In genomic region chr18:59024829-59025228, GRCh38 we compare ENCODE assay signal across 13 cellular contexts.
A peak's percentile ranks its signal among the peaks of the same experiment; 100 is the strongest.
DNase-seq lines count a peak whose midpoint lies in the region; TF ChIP-seq lines count a peak whose summit lies in the region.
"Had no signal": no experiment of that assay in that cellular context is flagged by ENCODE, and none has a peak within 500 bp of the region (broad histone marks: within the 10 kb centered on the region; RNA-seq: fewer than 3 reads in every experiment).

No MANE protein-coding gene starts in this region.

- peaks cover 7% of the 10 kb centered on the region for H3K27me3 Mint-ChIP-seq in neural progenitor cell (ENCODE audit: insufficient read depth, low read depth)
- H3K27me3 Mint-ChIP-seq: B cell had no signal

- H3K4me3 ChIP-seq in ACC112 (ENCODE audit: low read depth, low read length) (no peak overlapping the region), neural progenitor cell (no peak overlapping the region), BE2C (ENCODE audit: low read depth, low read length) (no peak overlapping the region)

- no peaks in the 10 kb centered on the region for H4K20me1 ChIP-seq in neural progenitor cell (ENCODE audit: low read depth)

- no peak overlapping the region for H3K9ac ChIP-seq in neural progenitor cell

- H3K4me1 Mint-ChIP-seq in neural progenitor cell: peaks cover 11% of the 10 kb centered on the region
- H3K4me1 Mint-ChIP-seq: central memory CD8-positive, alpha-beta T cell had no signal

- H3K27ac ChIP-seq in ACC112 (ENCODE audit: low read depth, low read length) (no peak overlapping the region), neural progenitor cell (no peak overlapping the region)

- H3K36me3 ChIP-seq in ACC112 (ENCODE audit: insufficient read depth, low read length): no peaks in the 10 kb centered on the region
- no peaks in the 10 kb centered on the region for H3K36me3 ChIP-seq in neural progenitor cell
- H3K36me3 ChIP-seq in BE2C: no peaks in the 10 kb centered on the region

- no peaks in the 10 kb centered on the region for H3K36me3 Mint-ChIP-seq in neural progenitor cell

- peaks cover 2% of the 10 kb centered on the region for H3K9me3 Mint-ChIP-seq in neural progenitor cell
- H3K9me3 Mint-ChIP-seq: central memory CD8-positive, alpha-beta T cell had no signal

- H3K4me1 ChIP-seq in ACC112 (ENCODE audit: control insufficient read depth, insufficient read depth, low read length, unreplicated experiment) (peaks cover 9% of the 10 kb centered on the region), neural progenitor cell (peaks cover 2% of the 10 kb centered on the region), BE2C (peaks cover 3% of the 10 kb centered on the region; the same call in 1 of the 2 replicates)

- no peaks in the 10 kb centered on the region for H3K79me2 ChIP-seq in ACC112 (ENCODE audit: control insufficient read depth, insufficient read depth, low read length, unreplicated experiment)
- H3K79me2 ChIP-seq in neural progenitor cell (ENCODE audit: low read depth): no peaks in the 10 kb centered on the region

- H3K9me3 ChIP-seq in neural progenitor cell (ENCODE audit: low read depth) (no peaks in the 10 kb centered on the region), BE2C (no peaks in the 10 kb centered on the region)

- TF ChIP-seq CTCF in neural progenitor cell (IDR thresholded peaks at IDR 0.05) (no peak), BE2C (IDR thresholded peaks at IDR 0.05; ENCODE audit: low read depth, low read length) (no peak)

- H3K27me3 ChIP-seq in ACC112 (ENCODE audit: insufficient read depth, low read length) (no peaks in the 10 kb centered on the region), neural progenitor cell (no peaks in the 10 kb centered on the region), BE2C (no peaks in the 10 kb centered on the region)

- no peaks in the 10 kb centered on the region for H3F3A ChIP-seq in neural progenitor cell (ENCODE audit: low read depth)

- no peak overlapping the region for H3K27ac Mint-ChIP-seq in neural progenitor cell
- H3K27ac Mint-ChIP-seq: B cell had no signal

- H3K4me3 Mint-ChIP-seq in neural progenitor cell: no peak overlapping the region
- H3K4me3 Mint-ChIP-seq: B cell; central memory CD8-positive, alpha-beta T cell had no signal

- H2AFZ ChIP-seq in ACC112 (ENCODE audit: low read length, unreplicated experiment) (peak overlapping the region; percentile 11), neural progenitor cell (replicated peaks) (peak overlapping the region; percentile 36)

- no peak overlapping the region for H3K4me2 ChIP-seq in neural progenitor cell

- DNase-seq in RPMI7951 (ENCODE audit: low read depth) (peak; percentile 57), fibroblast of gingiva (ENCODE audit: low read depth) (peak; percentile 94), neural progenitor cell (ENCODE audit: low spot score) (no peak), inferior parietal cortex (ENCODE audit: extremely low spot score) (no peak), kidney tubule cell (ENCODE audit: low spot score) (no peak), activated gamma-delta T cell treated with Interleukin-2 at 50 U/mL for 16 hours (no peak), BE2C (no peak)
- DNase-seq: GF-D8; NCI-H2171; stimulated activated CD4-positive, alpha-beta T cell treated with anti-CD3 and anti-CD28 coated beads, Interleukin-12 subunit alpha, Interleukin-12 subunit beta, amount 100 ng/mL, for 4 hours had no signal

Comparison
In these comparisons a context has a peak if more than half of its experiments do, and no peak if none do; other contexts are left out.
1. DNase-seq: peak in RPMI7951 (single experiment) and fibroblast of gingiva (single experiment); none in neural progenitor cell (single experiment), inferior parietal cortex (single experiment), kidney tubule cell (single experiment), activated gamma-delta T cell treated with Interleukin-2 at 50 U/mL for 16 hours (single experiment) and BE2C (single experiment).